In the genomic region with DNA sequence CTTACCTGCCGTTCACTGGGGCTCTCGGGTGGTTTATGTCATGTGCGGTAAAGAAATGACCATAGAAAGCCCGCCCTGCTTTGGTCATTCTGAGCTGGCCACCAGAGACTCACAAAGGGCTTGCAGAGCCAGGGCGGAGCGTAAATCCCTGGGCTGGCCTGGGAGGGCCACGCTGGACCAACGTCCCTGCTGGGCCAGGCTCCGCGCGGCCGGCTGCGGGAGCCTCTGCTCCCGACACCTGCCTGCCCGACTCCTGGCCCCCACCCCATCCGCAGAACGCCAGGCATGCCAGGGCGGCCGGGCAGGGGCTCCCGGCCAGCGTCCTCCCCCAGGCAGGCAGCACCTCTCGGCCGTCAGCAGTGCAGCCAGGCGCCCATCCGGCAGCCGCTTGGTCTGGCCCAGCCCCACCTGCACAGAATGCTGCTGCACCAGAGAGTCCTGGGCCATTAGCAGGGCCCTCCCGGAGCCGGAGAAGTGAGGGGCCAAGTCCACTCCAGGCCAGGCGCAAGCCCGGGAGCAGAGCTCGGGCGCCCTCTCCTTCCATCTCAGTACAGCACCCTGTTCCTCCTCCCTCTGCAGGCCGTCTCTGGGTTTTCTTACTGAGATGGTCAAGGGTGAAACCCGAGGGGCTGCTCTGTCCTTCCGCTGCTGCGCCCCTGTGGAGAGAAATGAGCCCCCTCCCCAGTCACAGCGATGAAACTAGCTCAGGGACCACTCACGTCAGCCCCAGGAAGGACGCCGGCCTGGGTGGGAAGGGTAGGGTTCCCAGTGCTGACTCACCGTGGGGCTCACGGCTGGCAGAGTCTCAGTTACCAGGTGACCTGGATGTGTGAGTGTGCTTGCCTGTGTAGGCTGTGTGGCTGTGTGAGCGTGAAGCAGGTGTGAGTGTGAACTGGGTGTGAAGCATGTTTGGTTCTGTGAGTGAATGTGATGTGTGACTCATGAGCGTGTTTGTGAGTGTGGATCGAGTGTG, we compare ENCODE assay signal across 13 cellular contexts.
A peak's percentile ranks its signal among the peaks of the same experiment; 100 is the strongest.
DNase-seq lines count a peak whose midpoint lies in the region; ATAC-seq and TF ChIP-seq lines count a peak whose summit lies in the region.
"Had no signal": no experiment of that assay in that cellular context is flagged by ENCODE, and none has a peak within 500 bp of the region (broad histone marks: within the 10 kb centered on the region; RNA-seq: fewer than 3 reads in every experiment).

No MANE protein-coding gene starts in this region.

- TF ChIP-seq CTCF in omental fat pad (IDR thresholded peaks at IDR 0.05): no peak

- no peaks in the 10 kb centered on the region for H3K4me1 Mint-ChIP-seq in activated T-helper 2 cell treated with anti-CD3 and anti-CD28 coated beads, Interferon-gamma antibody, Interleukin-2, Interleukin-4, amounts not matched to agents 10 μg/mL and 5 μg/mL and 100 μg/mL, durations not matched to agents 14 hours and 24 hours and 36 hours (ENCODE audit: low read depth)

- H3K9me3 ChIP-seq in effector memory CD4-positive, alpha-beta T cell (ENCODE audit: control insufficient read depth, low read length): no peaks in the 10 kb centered on the region

- no peaks in the 10 kb centered on the region for H3K9me3 Mint-ChIP-seq in activated T-helper 2 cell treated with anti-CD3 and anti-CD28 coated beads, Interferon-gamma antibody, Interleukin-2, Interleukin-4, amounts not matched to agents 10 μg/mL and 5 μg/mL and 100 μg/mL, durations not matched to agents 14 hours and 24 hours and 36 hours
- H3K9me3 Mint-ChIP-seq: activated T-helper 1 cell treated with anti-CD3 and anti-CD28 coated beads, Interleukin-12 subunit alpha, Interleukin-12 subunit beta, Interleukin-2, Interleukin-4 antibody, amounts not matched to agents 30 ng/mL and 10 ng/mL and 1 ng/mL, durations not matched to agents 14 hours and 24 hours and 36 hours; natural killer cell treated with Interleukin-12 subunit alpha and Interleukin-12 subunit beta and Interleukin-15 and Interleukin-18, amount 100 ng/mL, for 72 hours had no signal

- H3K4me3 ChIP-seq in effector memory CD4-positive, alpha-beta T cell (ENCODE audit: insufficient read depth, low read depth, low read length, poor library complexity, severe bottlenecking): no peak overlapping the region

- no peak overlapping the region for H3K27ac Mint-ChIP-seq in activated T-helper 2 cell treated with anti-CD3 and anti-CD28 coated beads, Interferon-gamma antibody, Interleukin-2, Interleukin-4, amounts not matched to agents 10 μg/mL and 5 μg/mL and 100 μg/mL, durations not matched to agents 14 hours and 24 hours and 36 hours
- H3K27ac Mint-ChIP-seq: activated T-helper 1 cell treated with anti-CD3 and anti-CD28 coated beads, Interleukin-12 subunit alpha, Interleukin-12 subunit beta, Interleukin-2, Interleukin-4 antibody, amounts not matched to agents 30 ng/mL and 10 ng/mL and 1 ng/mL, durations not matched to agents 14 hours and 24 hours and 36 hours had no signal

- H3K36me3 Mint-ChIP-seq in activated T-helper 2 cell treated with anti-CD3 and anti-CD28 coated beads, Interferon-gamma antibody, Interleukin-2, Interleukin-4, amounts not matched to agents 10 μg/mL and 5 μg/mL and 100 μg/mL, durations not matched to agents 14 hours and 24 hours and 36 hours (ENCODE audit: low read depth): no peaks in the 10 kb centered on the region
- H3K36me3 Mint-ChIP-seq: CD4-positive, CD25-positive, alpha-beta regulatory T cell; natural killer cell treated with Interleukin-12 subunit alpha and Interleukin-12 subunit beta and Interleukin-15 and Interleukin-18, amount 100 ng/mL, for 72 hours had no signal

- H3K27me3 Mint-ChIP-seq in activated T-helper 2 cell treated with anti-CD3 and anti-CD28 coated beads, Interferon-gamma antibody, Interleukin-2, Interleukin-4, amounts not matched to agents 10 μg/mL and 5 μg/mL and 100 μg/mL, durations not matched to agents 14 hours and 24 hours and 36 hours (ENCODE audit: low read depth): no peaks in the 10 kb centered on the region
- H3K27me3 Mint-ChIP-seq: CD4-positive, CD25-positive, alpha-beta regulatory T cell had no signal

- no peaks in the 10 kb centered on the region for H3K36me3 ChIP-seq in effector memory CD4-positive, alpha-beta T cell (ENCODE audit: control insufficient read depth, insufficient read depth, low read length)

- H3K27me3 ChIP-seq in effector memory CD4-positive, alpha-beta T cell (replicated peaks; ENCODE audit: control insufficient read depth, insufficient read depth, low read length, poor library complexity, severe bottlenecking): no peaks in the 10 kb centered on the region

- no peaks in the 10 kb centered on the region for H3K4me1 ChIP-seq in effector memory CD4-positive, alpha-beta T cell (ENCODE audit: control insufficient read depth, insufficient read depth, low read length, poor library complexity, severe bottlenecking)

- DNase-seq in DMS 273 treated with DMSO at 0.1 percent for 48 hours (lab: John Stamatoyannopoulos, UW) (peak; percentile 7), HuH-7.5 (ENCODE audit: low spot score) (peak; percentile 55), ecto neural progenitor cell (ENCODE audit: low spot score) (peak; percentile 49), omental fat pad (ENCODE audit: low spot score) (no peak)
- no peak for DNase-seq in effector memory CD4-positive, alpha-beta T cell
- no peak for DNase-seq in activated T-helper 2 cell treated with anti-CD3 and anti-CD28 coated beads, Interferon-gamma antibody, Interleukin-2, Interleukin-4, amounts not matched to agents 10 μg/mL and 5 μg/mL and 100 μg/mL, durations not matched to agents 14 hours and 24 hours and 36 hours (ENCODE audit: low spot score)
- DNase-seq: RPMI8226 had no signal

- intact Hi-C loops in activated T-helper 2 cell treated with anti-CD3 and anti-CD28 coated beads, Interferon-gamma antibody, Interleukin-2, Interleukin-4, amounts not matched to agents 10 μg/mL and 5 μg/mL and 100 μg/mL, durations not matched to agents 14 hours and 24 hours and 36 hours (cut with micrococcal nuclease): no loop called here

- no peak overlapping the region for H3K4me3 Mint-ChIP-seq in activated T-helper 2 cell treated with anti-CD3 and anti-CD28 coated beads, Interferon-gamma antibody, Interleukin-2, Interleukin-4, amounts not matched to agents 10 μg/mL and 5 μg/mL and 100 μg/mL, durations not matched to agents 14 hours and 24 hours and 36 hours (ENCODE audit: low read depth)
- H3K4me3 Mint-ChIP-seq: activated T-helper 1 cell treated with anti-CD3 and anti-CD28 coated beads, Interleukin-12 subunit alpha, Interleukin-12 subunit beta, Interleukin-2, Interleukin-4 antibody, amounts not matched to agents 30 ng/mL and 10 ng/mL and 1 ng/mL, durations not matched to agents 14 hours and 24 hours and 36 hours; CD4-positive, CD25-positive, alpha-beta regulatory T cell; natural killer cell treated with Interleukin-12 subunit alpha and Interleukin-12 subunit beta and Interleukin-15 and Interleukin-18, amount 100 ng/mL, for 72 hours had no signal

- H3K27ac ChIP-seq in effector memory CD4-positive, alpha-beta T cell (ENCODE audit: insufficient read depth, low read length, poor library complexity, severe bottlenecking): no peak overlapping the region
- H3K27ac ChIP-seq: VCaP had no signal

- ATAC-seq in omental fat pad (ENCODE audit: low FRiP score) (peak; percentile 8), HG03039 (IDR thresholded peaks at IDR 0.05; ENCODE audit: unreplicated experiment) (no peak), HG03354 (IDR thresholded peaks at IDR 0.05; ENCODE audit: poor library complexity, severe bottlenecking, unreplicated experiment) (no peak)

Comparison
In these comparisons a context has a peak if more than half of its experiments do, and no peak if none do; other contexts are left out.
1. DNase-seq: peak in DMS 273 treated with DMSO at 0.1 percent for 48 hours (single experiment), HuH-7.5 (single experiment) and ecto neural progenitor cell (single experiment); none in omental fat pad (single experiment), effector memory CD4-positive, alpha-beta T cell (0 of 3) and activated T-helper 2 cell treated with anti-CD3 and anti-CD28 coated beads, Interferon-gamma antibody, Interleukin-2, Interleukin-4, amounts not matched to agents 10 μg/mL and 5 μg/mL and 100 μg/mL, durations not matched to agents 14 hours and 24 hours and 36 hours (single experiment).